In genomic region chr5:66596791-66597757, GRCh38 we compare ENCODE assay signal across 8 cellular contexts. TPM values are rescaled to one million over a fixed set of nuclear protein-coding genes. Genes with fewer than 3 reads are reported as not detected.
A peak's percentile ranks its signal among the peaks of the same experiment; 100 is the strongest.
DNase-seq lines count a peak whose midpoint lies in the region; ATAC-seq and TF ChIP-seq lines count a peak whose summit lies in the region.

No MANE protein-coding gene starts in this region.

- no peak overlapping the region for H3K27ac ChIP-seq in skeletal muscle tissue (ENCODE audit: low read depth, low read length)

- H3K9me3 Mint-ChIP-seq in activated CD4-positive, alpha-beta T cell treated with anti-CD3 and anti-CD28 coated beads for 36 hours (ENCODE audit: low read depth): no peaks in the 10 kb centered on the region
- H3K9me3 Mint-ChIP-seq in brain: peaks cover 0 to 3% (median 0%) of the 10 kb centered on the region in 5 experiments

- peak overlapping the region; percentile 69 for H3K4me3 Mint-ChIP-seq in activated CD4-positive, alpha-beta T cell treated with anti-CD3 and anti-CD28 coated beads for 36 hours
- peak overlapping the region; percentile 94 to 98 (median 95) for H3K4me3 Mint-ChIP-seq in brain

- DNase-seq in activated CD4-positive, alpha-beta T cell treated with anti-CD3 and anti-CD28 coated beads for 36 hours: peak; percentile 39
- DNase-seq in activated CD4-positive, alpha-beta T cell treated with anti-CD3 and anti-CD28 coated beads, Interleukin-2, amount 50 U/mL, for 4 hours: no peak
- peak; percentile 9 for DNase-seq in NCI-H524 treated with DMSO at 0.1 percent for 48 hours (lab: John Stamatoyannopoulos, UW)
- peak; percentile 38 for DNase-seq in iPS-NIHi7 (ENCODE audit: extremely low spot score)
- DNase-seq in RKO (ENCODE audit: low spot score): no peak

- CTCF ChIA-PET in activated CD4-positive, alpha-beta T cell treated with anti-CD3 and anti-CD28 coated beads for 36 hours (lab: Charles Lee): interaction anchor here (0.7 to 1.2 kb wide), 2 partner anchors 45 to 291 kb away, joined by 3 read pairs; no protein-coding TSS in a partner anchor

- peaks cover 16% of the 10 kb centered on the region for H3K4me1 Mint-ChIP-seq in activated CD4-positive, alpha-beta T cell treated with anti-CD3 and anti-CD28 coated beads for 36 hours
- H3K4me1 Mint-ChIP-seq in brain: peaks cover 31% of the 10 kb centered on the region

- TF ChIP-seq CTCF in brain (conservative IDR thresholded peaks at IDR 0.05): no peak

- H3K9me3 ChIP-seq in skeletal muscle tissue (ENCODE audit: control insufficient read depth in 3 of 3, low read length in 3 of 3): no peaks in the 10 kb centered on the region

- no peak overlapping the region for H3K27ac Mint-ChIP-seq in activated CD4-positive, alpha-beta T cell treated with anti-CD3 and anti-CD28 coated beads for 36 hours
- peak overlapping the region in 3 of 5 experiments; percentile 57 to 92 (median 67) for H3K27ac Mint-ChIP-seq in brain

- H3K27me3 Mint-ChIP-seq in activated CD4-positive, alpha-beta T cell treated with anti-CD3 and anti-CD28 coated beads for 36 hours: peaks cover 51% of the 10 kb centered on the region
- H3K27me3 Mint-ChIP-seq in brain: peaks cover 64% of the 10 kb centered on the region

- intact Hi-C loops in activated CD4-positive, alpha-beta T cell treated with anti-CD3 and anti-CD28 coated beads for 36 hours (cut with DNase I, micrococcal nuclease): loop anchor here in 1 of 2 experiments (2.0 to 5.0 kb wide), 3 partner anchors 42 to 290 kb away; no protein-coding TSS in a partner anchor

- no peaks in the 10 kb centered on the region for H3K36me3 Mint-ChIP-seq in activated CD4-positive, alpha-beta T cell treated with anti-CD3 and anti-CD28 coated beads for 36 hours (ENCODE audit: low read depth)
- H3K36me3 Mint-ChIP-seq in brain: no peaks in the 10 kb centered on the region

- peak; percentile 34 for ATAC-seq in activated CD4-positive, alpha-beta T cell treated with anti-CD3 and anti-CD28 coated beads for 36 hours
- peak; percentile 5 for ATAC-seq in HG02870 (IDR thresholded peaks at IDR 0.05; ENCODE audit: unreplicated experiment)

- H3K4me3 ChIP-seq in skeletal muscle tissue (ENCODE audit: low read length in 3 of 3): peak overlapping the region; percentile 67 to 74 (median 73)

- peaks cover 19 to 42% (median 31%) of the 10 kb centered on the region in 3 donors for H3K27me3 ChIP-seq in skeletal muscle tissue (ENCODE audit: control insufficient read depth in 3 of 3, insufficient read depth in 3 of 3, low read length in 3 of 3)

- H3K9ac ChIP-seq in skeletal muscle tissue (ENCODE audit: low read depth in 1 of 3, low read length in 3 of 3): peak overlapping the region in 2 of 3 donors; percentile 2 to 70

- POLR2A ChIA-PET in activated CD4-positive, alpha-beta T cell treated with anti-CD3 and anti-CD28 coated beads for 36 hours (lab: Charles Lee): no interaction called here

- H3K4me1 ChIP-seq in skeletal muscle tissue (ENCODE audit: control insufficient read depth in 3 of 3, insufficient read depth in 3 of 3, low read length in 3 of 3): peaks cover 17 to 20% (median 18%) of the 10 kb centered on the region in 3 donors

- no peaks in the 10 kb centered on the region for H3K36me3 ChIP-seq in skeletal muscle tissue (ENCODE audit: control insufficient read depth in 3 of 3, insufficient read depth in 3 of 3, low read length in 3 of 3)

RNA-seq across cellular contexts. Expression of gene MAST4, which starts 0.9 kb away (rescaled TPM):
- total RNA-seq in activated CD4-positive, alpha-beta T cell treated with anti-CD3 and anti-CD28 coated beads for 36 hours: 10 to 100 TPM; 19.2 to 26.7 TPM
- 8.7 TPM for polyA plus RNA-seq in brain (ENCODE audit: insufficient read depth, low read depth, low replicate concordance)
- total RNA-seq in skeletal muscle tissue: 10.4 TPM

Comparison
In these comparisons a context has a peak if more than half of its experiments do, and no peak if none do; other contexts are left out.
1. DNase-seq: peak in activated CD4-positive, alpha-beta T cell treated with anti-CD3 and anti-CD28 coated beads for 36 hours (single experiment), NCI-H524 treated with DMSO at 0.1 percent for 48 hours (single experiment) and iPS-NIHi7 (single experiment); none in activated CD4-positive, alpha-beta T cell treated with anti-CD3 and anti-CD28 coated beads, Interleukin-2, amount 50 U/mL, for 4 hours (0 of 2) and RKO (single experiment).